In the genomic region with DNA sequence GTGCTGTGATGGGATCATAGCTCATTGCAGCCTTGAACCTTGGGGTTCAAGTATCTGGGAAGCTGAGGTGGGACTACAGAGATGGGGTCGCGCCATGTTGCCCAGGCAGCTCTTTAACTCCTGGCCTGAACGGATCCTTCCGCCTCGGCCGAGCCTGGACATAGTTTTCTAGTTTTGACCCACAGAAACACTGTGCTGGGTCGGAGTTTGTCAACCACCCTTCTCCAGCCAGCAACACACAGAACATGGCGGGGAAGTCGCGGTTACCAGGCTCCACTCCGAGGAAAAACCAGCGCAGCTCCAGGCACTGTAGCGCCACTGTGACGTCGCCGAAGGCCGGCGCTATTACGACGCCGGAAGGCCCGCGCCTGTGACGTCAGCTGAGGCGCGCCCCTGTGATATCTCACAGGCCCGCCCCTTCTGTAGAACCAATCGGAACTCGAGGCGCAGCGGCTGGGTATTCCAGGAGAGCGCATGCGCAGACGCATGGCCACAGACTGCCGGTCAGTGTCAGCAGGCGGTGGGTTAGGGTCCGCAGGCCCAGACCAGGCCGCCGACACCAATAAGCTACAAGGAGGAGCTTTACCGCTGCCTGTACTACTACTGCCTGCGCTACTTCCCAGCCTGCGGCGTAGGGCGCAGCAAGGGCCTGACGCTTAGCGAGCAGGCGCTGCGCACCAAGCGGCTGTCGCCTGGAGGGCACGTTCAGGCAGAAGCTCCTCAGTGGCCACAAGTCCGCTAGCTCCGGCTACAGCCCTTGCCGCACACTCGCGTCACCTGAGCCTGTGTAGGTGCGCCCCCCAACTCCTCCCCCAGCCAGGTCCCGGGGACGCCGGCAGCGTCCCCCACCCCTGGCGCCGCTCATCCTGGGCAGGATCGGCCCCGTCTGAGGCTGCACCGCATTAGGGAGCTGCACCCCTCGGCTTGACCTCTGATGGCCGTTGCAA, we compare ENCODE assay signal across 7 cellular contexts.
A peak's percentile ranks its signal among the peaks of the same experiment; 100 is the strongest.
DNase-seq lines count a peak whose midpoint lies in the region; ATAC-seq and TF ChIP-seq lines count a peak whose summit lies in the region.

No MANE protein-coding gene starts in this region.

- no peak for TF ChIP-seq CTCF in retinal pigment epithelial cell (conservative IDR thresholded peaks at IDR 0.05; ENCODE audit: low read depth, low read length)

- peak; percentile 99 for ATAC-seq in GM18502 (IDR thresholded peaks at IDR 0.05; ENCODE audit: poor library complexity, unreplicated experiment)
- peak; percentile 93 for ATAC-seq in HG02970 (IDR thresholded peaks at IDR 0.05; ENCODE audit: low FRiP score, unreplicated experiment)

- DNase-seq in NCI-H1930 (lab: John Stamatoyannopoulos, UW) (peak; percentile 99), T-helper 9 cell (peak; percentile 94), astrocyte of the hippocampus (ENCODE audit: low read depth, low spot score) (peak; percentile 99), hippocampal formation (lab: John Stamatoyannopoulos, UW) (peak; percentile 96 to 98), retinal pigment epithelial cell (ENCODE audit: low read depth) (peak; percentile 90)

- peak overlapping the region; percentile 74 for H3K4me3 ChIP-seq in retinal pigment epithelial cell (ENCODE audit: low read length)

Comparison
In these comparisons a context has a peak if more than half of its experiments do, and no peak if none do; other contexts are left out.
1. Peak in every context shown above with its lines: DNase-seq, ATAC-seq and H3K4me3 ChIP-seq.